20 cellular contexts compared by ENCODE assay signal in the genomic region with DNA sequence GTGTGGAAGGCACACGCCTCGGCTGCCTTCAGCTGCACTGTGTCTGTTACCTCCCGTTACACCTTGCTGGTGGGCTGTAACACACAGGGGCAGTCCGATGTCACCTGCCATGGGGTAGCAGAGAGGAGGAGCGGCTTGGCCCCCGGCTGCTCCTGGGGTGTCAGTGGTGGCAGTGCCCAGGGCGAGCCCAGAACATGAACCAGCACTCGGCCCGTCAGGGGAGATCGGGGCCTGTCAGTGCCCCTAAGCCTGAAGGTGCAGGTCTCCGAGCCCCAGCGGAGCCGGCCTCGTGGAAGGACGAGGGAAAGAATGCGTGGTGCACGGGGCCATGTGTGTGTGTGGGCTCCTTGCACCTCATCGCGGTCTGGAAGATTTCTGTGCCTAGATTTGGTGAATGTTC. TPM values are rescaled to one million over a fixed set of nuclear protein-coding genes. Genes with fewer than 3 reads are reported as not detected.
DNase-seq lines count a peak whose midpoint lies in the region; ATAC-seq and TF ChIP-seq lines count a peak whose summit lies in the region.
"Had no signal": no experiment of that assay in that cellular context is flagged by ENCODE, and none has a peak within 500 bp of the region (broad histone marks: within the 10 kb centered on the region; RNA-seq: fewer than 3 reads in every experiment).

No MANE protein-coding gene starts in this region.

- no peak overlapping the region for H3K4me3 ChIP-seq in dorsolateral prefrontal cortex
- H3K4me3 ChIP-seq: BLaER1, GM12878, GM23338, HAP-1 had no signal

- peaks cover 12% of the 10 kb centered on the region for H3K36me3 Mint-ChIP-seq in activated naive CD8-positive, alpha-beta T cell treated with anti-CD3 and anti-CD28 coated beads for 36 hours
- H3K36me3 Mint-ChIP-seq in activated naive CD8-positive, alpha-beta T cell treated with anti-CD3 and anti-CD28 coated beads, Interleukin-2, amount 50 U/mL, for 24 hours (ENCODE audit: low read depth): peaks cover 6% of the 10 kb centered on the region
- H3K36me3 Mint-ChIP-seq in nephron progenitor cell (ENCODE audit: low read depth): peaks cover 45% of the 10 kb centered on the region

- H3K27ac Mint-ChIP-seq in activated naive CD8-positive, alpha-beta T cell treated with anti-CD3 and anti-CD28 coated beads for 36 hours: peak overlapping the region; percentile 10
- H3K27ac Mint-ChIP-seq in activated naive CD8-positive, alpha-beta T cell treated with anti-CD3 and anti-CD28 coated beads, Interleukin-2, amount 50 U/mL, for 24 hours: no peak overlapping the region
- peak overlapping the region; percentile 22 for H3K27ac Mint-ChIP-seq in nephron progenitor cell
- H3K27ac Mint-ChIP-seq: B cell; CD8-positive, alpha-beta T cell; GM23338; HFFc6 had no signal

- ATAC-seq in activated naive CD8-positive, alpha-beta T cell treated with anti-CD3 and anti-CD28 coated beads, Interleukin-2, amount 50 U/mL, for 24 hours: no peak
- ATAC-seq in GM21515 (IDR thresholded peaks at IDR 0.05; ENCODE audit: unreplicated experiment) (no peak), GM19023 (IDR thresholded peaks at IDR 0.05; ENCODE audit: unreplicated experiment) (no peak)
- ATAC-seq: CD8-positive, alpha-beta T cell; GM12878; GM23338 had no signal

- TF ChIP-seq CTCF in dorsolateral prefrontal cortex (IDR thresholded peaks at IDR 0.05 in 54 of 56, conservative IDR thresholded peaks at IDR 0.05 in 2 of 56; ENCODE audit: low read depth in 1 of 56, partially characterized antibody in 56 of 56): no peak
- TF ChIP-seq CTCF in nephron progenitor cell (IDR thresholded peaks at IDR 0.05): no peak

- peak overlapping the region in 40 of 59 donors; percentile 6 to 88 (median 61) for H3K27ac ChIP-seq in dorsolateral prefrontal cortex
- H3K27ac ChIP-seq: 22Rv1, BLaER1, C4-2B had no signal

- DNase-seq in activated naive CD8-positive, alpha-beta T cell treated with anti-CD3 and anti-CD28 coated beads for 36 hours: no peak
- no peak for DNase-seq in activated naive CD8-positive, alpha-beta T cell treated with anti-CD3 and anti-CD28 coated beads, Interleukin-2, amount 50 U/mL, for 24 hours
- DNase-seq in dorsolateral prefrontal cortex: no peak
- no peak for DNase-seq in nephron progenitor cell
- DNase-seq in activated naive CD4-positive, alpha-beta T cell treated with anti-CD3 and anti-CD28 coated beads, Interleukin-2, amount 50 U/mL, for 16 hours: no peak
- DNase-seq: CD4-positive, CD25-positive, alpha-beta regulatory T cell; CD8-positive, alpha-beta T cell; DMS 273 treated with DMSO at 0.1 percent for 48 hours; EL; GDM1; HFFc6 had no signal

- no peak overlapping the region for H3K4me3 Mint-ChIP-seq in activated naive CD8-positive, alpha-beta T cell treated with anti-CD3 and anti-CD28 coated beads for 36 hours
- H3K4me3 Mint-ChIP-seq in activated naive CD8-positive, alpha-beta T cell treated with anti-CD3 and anti-CD28 coated beads, Interleukin-2, amount 50 U/mL, for 24 hours: no peak overlapping the region
- no peak overlapping the region for H3K4me3 Mint-ChIP-seq in nephron progenitor cell
- H3K4me3 Mint-ChIP-seq: B cell; CD4-positive, CD25-positive, alpha-beta regulatory T cell; CD8-positive, alpha-beta T cell; GM23338; HFFc6 had no signal

- no peaks in the 10 kb centered on the region for H3K9me3 Mint-ChIP-seq in activated naive CD8-positive, alpha-beta T cell treated with anti-CD3 and anti-CD28 coated beads for 36 hours
- no peaks in the 10 kb centered on the region for H3K9me3 Mint-ChIP-seq in activated naive CD8-positive, alpha-beta T cell treated with anti-CD3 and anti-CD28 coated beads, Interleukin-2, amount 50 U/mL, for 24 hours
- no peaks in the 10 kb centered on the region for H3K9me3 Mint-ChIP-seq in nephron progenitor cell
- H3K9me3 Mint-ChIP-seq: CD4-positive, CD25-positive, alpha-beta regulatory T cell; CD8-positive, alpha-beta T cell; GM23338; HFFc6 had no signal

- H3K27me3 ChIP-seq in dorsolateral prefrontal cortex: no peaks in the 10 kb centered on the region
- H3K27me3 ChIP-seq: BLaER1 had no signal

- peaks cover 6% of the 10 kb centered on the region for H3K4me1 Mint-ChIP-seq in activated naive CD8-positive, alpha-beta T cell treated with anti-CD3 and anti-CD28 coated beads for 36 hours
- H3K4me1 Mint-ChIP-seq in activated naive CD8-positive, alpha-beta T cell treated with anti-CD3 and anti-CD28 coated beads, Interleukin-2, amount 50 U/mL, for 24 hours: peaks cover 5% of the 10 kb centered on the region
- no peaks in the 10 kb centered on the region for H3K4me1 Mint-ChIP-seq in nephron progenitor cell
- H3K4me1 Mint-ChIP-seq: B cell, GM23338 had no signal

- intact Hi-C loops in dorsolateral prefrontal cortex (cut with DNase I): no loop called here

- no peaks in the 10 kb centered on the region for H3K27me3 Mint-ChIP-seq in activated naive CD8-positive, alpha-beta T cell treated with anti-CD3 and anti-CD28 coated beads for 36 hours
- H3K27me3 Mint-ChIP-seq in activated naive CD8-positive, alpha-beta T cell treated with anti-CD3 and anti-CD28 coated beads, Interleukin-2, amount 50 U/mL, for 24 hours: no peaks in the 10 kb centered on the region
- peaks cover 4% of the 10 kb centered on the region for H3K27me3 Mint-ChIP-seq in nephron progenitor cell (ENCODE audit: low read depth, poor library complexity)
- H3K27me3 Mint-ChIP-seq: B cell; CD4-positive, CD25-positive, alpha-beta regulatory T cell had no signal

RNA-seq across cellular contexts. Expression of gene RGS11, which starts 15.4 kb away (rescaled TPM):
- not detected for total RNA-seq in activated naive CD8-positive, alpha-beta T cell treated with anti-CD3 and anti-CD28 coated beads for 36 hours
- total RNA-seq in dorsolateral prefrontal cortex: 100 to 1,000 TPM in 11 of 120 experiments, 10 to 100 TPM in 109; 36.1 to 127 (median 67.0) TPM
- total RNA-seq: B cell; CD4-positive, CD25-positive, alpha-beta regulatory T cell; CD8-positive, alpha-beta T cell; GM12878 had no signal

RNA-seq across cellular contexts. Expression of gene ARHGDIG, which starts 20.1 kb away (rescaled TPM):
- total RNA-seq in activated naive CD8-positive, alpha-beta T cell treated with anti-CD3 and anti-CD28 coated beads for 36 hours: not detected
- total RNA-seq in dorsolateral prefrontal cortex: 100 to 1,000 TPM in 114 of 120 experiments, 10 to 100 TPM in 6; 59.2 to 224 (median 146) TPM
- total RNA-seq: CD4-positive, CD25-positive, alpha-beta regulatory T cell; CD8-positive, alpha-beta T cell; GM12878; HFFc6 had no signal

RNA-seq across cellular contexts. Expression of gene PDIA2, which starts 22.6 kb away (rescaled TPM):
- total RNA-seq in activated naive CD8-positive, alpha-beta T cell treated with anti-CD3 and anti-CD28 coated beads for 36 hours: not detected
- total RNA-seq in dorsolateral prefrontal cortex: 100 to 1,000 TPM in 4 of 120 experiments, 10 to 100 TPM in 116; 26.8 to 130 (median 56.6) TPM
- total RNA-seq: B cell; CD4-positive, CD25-positive, alpha-beta regulatory T cell; CD8-positive, alpha-beta T cell; HFFc6 had no signal

RNA-seq across cellular contexts. Expression of gene FAM234A, which starts 25.7 kb away (rescaled TPM):
- 10 to 100 TPM; 20.9 to 24.1 TPM for total RNA-seq in activated naive CD8-positive, alpha-beta T cell treated with anti-CD3 and anti-CD28 coated beads for 36 hours
- 10 to 100 TPM; 26.6 to 97.4 (median 44.0) TPM for total RNA-seq in dorsolateral prefrontal cortex

RNA-seq across cellular contexts. Expression of gene LUC7L, which starts 31.1 kb away (rescaled TPM):
- total RNA-seq in activated naive CD8-positive, alpha-beta T cell treated with anti-CD3 and anti-CD28 coated beads for 36 hours: 10 to 100 TPM; 61.9 to 65.3 TPM
- 100 to 1,000 TPM in 115 of 120 experiments, 10 to 100 TPM in 5; 88.8 to 191 (median 130) TPM for total RNA-seq in dorsolateral prefrontal cortex

Comparison
In these comparisons a context has a peak if more than half of its experiments do, and no peak if none do; other contexts are left out.
1. RNA of gene RGS11, which starts 15.4 kb away (total RNA-seq): 36.1 to 127 TPM in dorsolateral prefrontal cortex; not detected in activated naive CD8-positive, alpha-beta T cell treated with anti-CD3 and anti-CD28 coated beads for 36 hours; every median in the first group is over 10 times any median in the second.
2. RNA of gene ARHGDIG, which starts 20.1 kb away (total RNA-seq): 59.2 to 224 TPM in dorsolateral prefrontal cortex; not detected in activated naive CD8-positive, alpha-beta T cell treated with anti-CD3 and anti-CD28 coated beads for 36 hours; every median in the first group is over 10 times any median in the second.
3. RNA of gene PDIA2, which starts 22.6 kb away (total RNA-seq): 26.8 to 130 TPM in dorsolateral prefrontal cortex; not detected in activated naive CD8-positive, alpha-beta T cell treated with anti-CD3 and anti-CD28 coated beads for 36 hours; every median in the first group is over 10 times any median in the second.